In the genomic region with DNA sequence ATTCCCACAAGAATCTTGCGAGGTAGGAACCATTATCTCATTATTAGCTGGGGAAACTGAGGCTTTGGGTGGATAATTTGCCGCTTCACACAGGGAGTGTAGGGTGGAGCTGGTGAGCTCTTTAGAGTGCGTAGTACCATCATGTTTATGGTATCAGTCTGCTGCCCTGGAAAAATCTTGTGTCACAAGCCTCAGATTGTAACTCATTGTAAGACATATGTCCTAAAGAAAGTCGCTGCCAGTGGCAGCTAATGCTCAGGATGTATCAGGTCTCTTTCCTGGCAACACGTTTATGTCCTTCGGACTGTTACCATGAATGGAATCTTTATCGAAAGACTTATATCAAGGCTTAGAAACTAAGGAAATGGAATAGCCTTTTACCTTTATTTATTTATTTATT, we compare ENCODE assay signal across 9 cellular contexts. TPM values are rescaled to one million over a fixed set of nuclear protein-coding genes. Genes with fewer than 3 reads are reported as not detected.
A peak's percentile ranks its signal among the peaks of the same experiment; 100 is the strongest.
DNase-seq lines count a peak whose midpoint lies in the region; ATAC-seq, FAIRE-seq and TF ChIP-seq lines count a peak whose summit lies in the region.
"Had no signal": no experiment of that assay in that cellular context is flagged by ENCODE, and none has a peak within 500 bp of the region (broad histone marks: within the 10 kb centered on the region; RNA-seq: fewer than 3 reads in every experiment).

No MANE protein-coding gene starts in this region.

- BruUV-seq in K562 (replicated peaks; lab: Mats Ljungman, UMichigan): no TSS peak

- TF ChIP-seq POLR2A in K562 (conservative IDR thresholded peaks at IDR 0.05): no peak

- no peak for TF ChIP-seq CTCF in AG10803 (conservative IDR thresholded peaks at IDR 0.05; ENCODE audit: low read length)
- no peak for TF ChIP-seq CTCF in HFF-Myc (IDR thresholded peaks at IDR 0.05; ENCODE audit: low read depth, low read length, missing control alignments)
- no peak for TF ChIP-seq CTCF in K562 (IDR thresholded peaks at IDR 0.05 in 2 of 3, conservative IDR thresholded peaks at IDR 0.05 in 1 of 3; ENCODE audit: insufficient read depth in 2 of 3, low read depth in 1 of 3, low read length in 3 of 3)
- TF ChIP-seq CTCF in MM.1S (IDR thresholded peaks at IDR 0.05; ENCODE audit: low read length): no peak
- no peak for TF ChIP-seq CTCF in pancreas (IDR thresholded peaks at IDR 0.05)

- FAIRE-seq in K562 (lab: Jason Lieb, UNC): no peak
- FAIRE-seq in pancreas (lab: Jason Lieb, UNC): no peak

- no peaks in the 10 kb centered on the region for H3K9me2 ChIP-seq in MM.1S (replicated peaks; ENCODE audit: insufficient read depth, low read length)

- no peak for DNase-seq in AG10803 (ENCODE audit: low read depth)
- no peak for DNase-seq in HFF-Myc (ENCODE audit: extremely low read depth, low read depth)
- no peak for DNase-seq in K562 (ENCODE audit: extremely low read depth in 1 of 4, low spot score in 3 of 4)
- DNase-seq in ecto neural progenitor cell (ENCODE audit: low spot score): no peak
- DNase-seq in iPS-NIHi7 (ENCODE audit: extremely low spot score): no peak
- DNase-seq in MM.1S: no peak
- no peak for DNase-seq in pancreas
- DNase-seq: NCI-H1105 had no signal

- H3K9me3 ChIP-seq in K562 (replicated peaks; ENCODE audit: control insufficient read depth, insufficient read depth, low read depth, low read length) (no peaks in the 10 kb centered on the region), mucosa of rectum (ENCODE audit: control insufficient read depth in 2 of 2, low read length in 2 of 2) (no peaks in the 10 kb centered on the region), MM.1S (replicated peaks; ENCODE audit: insufficient read depth, low read length) (no peaks in the 10 kb centered on the region), pancreas (no peaks in the 10 kb centered on the region)

- peaks cover 63% of the 10 kb centered on the region for H3K79me2 ChIP-seq in K562 (ENCODE audit: control insufficient read depth, insufficient read depth, low read length)
- peaks cover 70% of the 10 kb centered on the region for H3K79me2 ChIP-seq in MM.1S (ENCODE audit: low read length)

- no peaks in the 10 kb centered on the region for H3F3A ChIP-seq in MM.1S (ENCODE audit: insufficient read depth, low read length)

- H3K27ac ChIP-seq in K562 (ENCODE audit: extremely low read depth, low read depth, low read length): no peak overlapping the region
- peak overlapping the region in 1 of 2 donors; percentile 77 for H3K27ac ChIP-seq in mucosa of rectum (ENCODE audit: low read depth in 2 of 2, low read length in 2 of 2)
- no peak overlapping the region for H3K27ac ChIP-seq in MM.1S (ENCODE audit: low read length)
- H3K27ac ChIP-seq in pancreas: no peak overlapping the region

- H3K9me1 ChIP-seq in K562 (ENCODE audit: control insufficient read depth, insufficient read depth, low read length): peaks cover 7% of the 10 kb centered on the region

- CTCF ChIA-PET in K562 (lab: Yijun Ruan, JAX; ENCODE audit: low intra/inter-chr PET ratio): no interaction called here

- H3K4me1 ChIP-seq in K562 (replicated peaks in 1 of 2; ENCODE audit: control insufficient read depth in 2 of 2, insufficient read depth in 2 of 2, low read length in 2 of 2) (peaks cover 17 to 38% of the 10 kb centered on the region in 2 experiments; a peak in 3 of 5 replicates), mucosa of rectum (ENCODE audit: control insufficient read depth in 2 of 2, insufficient read depth in 2 of 2, low read length in 2 of 2) (peaks cover 34 to 41% of the 10 kb centered on the region in 2 donors), MM.1S (ENCODE audit: low read length) (peaks cover 11% of the 10 kb centered on the region), pancreas (peaks cover 25 to 36% (median 31%) of the 10 kb centered on the region in 3 donors)

- H3K36me3 ChIP-seq in K562 (ENCODE audit: control insufficient read depth, insufficient read depth, low read length): no peaks in the 10 kb centered on the region; the same call in 1 of the 3 replicates
- no peaks in the 10 kb centered on the region for H3K36me3 ChIP-seq in mucosa of rectum (ENCODE audit: control insufficient read depth in 2 of 2, insufficient read depth in 2 of 2, low read length in 2 of 2)
- no peaks in the 10 kb centered on the region for H3K36me3 ChIP-seq in MM.1S (replicated peaks; ENCODE audit: insufficient read depth, low read length)
- no peaks in the 10 kb centered on the region for H3K36me3 ChIP-seq in pancreas

- H3K27me3 ChIP-seq in K562 (ENCODE audit: control insufficient read depth in 2 of 2, insufficient read depth in 2 of 2, low read length in 2 of 2) (no peaks in the 10 kb centered on the region), mucosa of rectum (ENCODE audit: control insufficient read depth in 2 of 2, insufficient read depth in 2 of 2, low read length in 2 of 2) (no peaks in the 10 kb centered on the region), MM.1S (replicated peaks; ENCODE audit: insufficient read depth, low read length) (no peaks in the 10 kb centered on the region), pancreas (no peaks in the 10 kb centered on the region)

- TF ChIP-seq EP300 in K562 (IDR thresholded peaks at IDR 0.05; ENCODE audit: low read length): no peak

- no peak overlapping the region for H2AFZ ChIP-seq in K562 (ENCODE audit: low read depth, low read length)
- no peak overlapping the region for H2AFZ ChIP-seq in MM.1S (ENCODE audit: low read length)

- no peak overlapping the region; a peak in 1 of 4 replicates for H3K9ac ChIP-seq in K562 (ENCODE audit: insufficient read depth in 1 of 2, low read depth in 2 of 2, low read length in 2 of 2)
- no peak overlapping the region for H3K9ac ChIP-seq in mucosa of rectum (ENCODE audit: low read depth in 1 of 2, low read length in 2 of 2)
- H3K9ac ChIP-seq in MM.1S (ENCODE audit: low read length): no peak overlapping the region

- peak overlapping the region; percentile 85 for H3K4me3 ChIP-seq in AG10803 (ENCODE audit: low read length)
- H3K4me3 ChIP-seq in HFF-Myc (replicated peaks; ENCODE audit: low read depth, low read length): peak overlapping the region; percentile 83; the same call in 1 of the 2 replicates
- H3K4me3 ChIP-seq in K562: no peak overlapping the region
- peak overlapping the region; percentile 71 to 89 for H3K4me3 ChIP-seq in mucosa of rectum (ENCODE audit: low read length in 2 of 2)
- no peak overlapping the region for H3K4me3 ChIP-seq in MM.1S (ENCODE audit: low read length)
- peak overlapping the region in 2 of 4 donors; percentile 70 to 80 for H3K4me3 ChIP-seq in pancreas

- no peak for TF ChIP-seq RAD21 in K562 (CRISPR knock-in tag; conservative IDR thresholded peaks at IDR 0.05 in 1 of 2, IDR thresholded peaks at IDR 0.05 in 1 of 2)

- H3K4me2 ChIP-seq in K562 (ENCODE audit: insufficient read depth, low read length): peak overlapping the region; percentile 35
- no peak overlapping the region for H3K4me2 ChIP-seq in MM.1S (ENCODE audit: low read depth, low read length)

- H4K20me1 ChIP-seq in K562 (replicated peaks; ENCODE audit: control insufficient read depth, insufficient read depth, low read length) (peaks cover 31% of the 10 kb centered on the region), MM.1S (ENCODE audit: insufficient read depth, low read length) (no peaks in the 10 kb centered on the region; the same call in 1 of the 2 replicates)

- POLR2A ChIA-PET in K562 (lab: Yijun Ruan, JAX): interaction anchor here (1.0 to 3.1 kb wide), 3 partner anchors 9 to 19 kb away, joined by 3 to 14 read pairs (median 4); no protein-coding TSS in a partner anchor

- ATAC-seq in K562 (no peak), pancreas (no peak)

- WGBS in K562 (ENCODE audit: insufficient coverage, low coverage, missing lambda C conversion rate): 64% methylated on average over 7 of the region's 7 CpGs
- WGBS in pancreas, 2 donors: 40 to 67% methylated on average over 7 of the region's 7 CpGs

- in situ Hi-C loops in K562 (cut with MboI): no loop called here

- intact Hi-C loops in K562 (cut with micrococcal nuclease): no loop called here
- intact Hi-C loops in pancreas (cut with DNase I): no loop called here

TF ChIP-seq in K562, 482 proteins besides CTCF, POLR2A, EP300 and RAD21 (continues in another document):
- TF ChIP-seq ZNF77 (CRISPR knock-in tag; IDR thresholded peaks at IDR 0.05): no peak

RNA-seq across cellular contexts. Expression of a gene that starts 1.9 kb away (rescaled TPM):
- total RNA-seq in K562 (2011; cell fraction: chromatin; rRNA removed; ENCODE audit: low replicate concordance): 19.0 and 22.3 TPM in 2 replicates
- 7.5 and 10.5 TPM in 2 replicates for total RNA-seq in K562 (2011; cell fraction: nucleolus; rRNA removed)
- 15.2 and 29.8 TPM in 2 replicates for total RNA-seq in K562 (2011; cell fraction: nucleoplasm; rRNA removed)
- total RNA-seq in K562 (2014; rRNA removed) (6.1 and 10.5 TPM in 2 replicates), K562 (2014; rRNA removed; fragmentation: Illumina TruSeq; extraction: Trizol) (11.8 and 18.5 TPM in 2 replicates), K562 (2015; rRNA removed; fragmentation: Illumina TruSeq; extraction: Trizol) (11.8 and 12.8 TPM in 2 replicates), K562 (2021) (23.4 and 26.5 TPM in 2 replicates), pancreas (10 to 100 TPM; 22.9 to 49.8 (median 32.7) TPM)
- polyA plus RNA-seq in K562 (2011; rRNA removed) (7.2 and 12.7 TPM in 2 replicates), K562 (2014; fragmentation: Illumina TruSeq; extraction: Trizol) (26.6 and 31.4 TPM in 2 replicates), K562 (2014; fragmentation: Nextera tagmentation; extraction: Ambion mirVana) (under 1 TPM; 0.81 to 0.87 TPM), K562 (2014; rRNA removed) (9.4 and 14.4 TPM in 2 replicates), pancreas (10 to 100 TPM; 13.1 to 16.8 TPM)
- polyA plus RNA-seq in K562 (2011; cell fraction: cytosol; rRNA removed): 6.0 and 6.2 TPM in 2 replicates
- polyA plus RNA-seq in K562 (2011; cell fraction: nucleus; rRNA removed): 6.9 and 7.1 TPM in 2 replicates
- polyA plus RNA-seq in K562 (2012): 42.2 and 91.3 TPM in 2 replicates
- polyA minus RNA-seq in K562 (2011; rRNA and poly(A)+ RNA removed): 7.8 and 10.0 TPM in 2 replicates
- 9.6 and 11.7 TPM in 2 replicates for polyA minus RNA-seq in K562 (2011; cell fraction: cytosol; rRNA and poly(A)+ RNA removed)
- polyA minus RNA-seq in K562 (2011; cell fraction: nucleus; rRNA and poly(A)+ RNA removed): 4.4 and 7.9 TPM in 2 replicates

Comparison
In these comparisons a context has a peak if more than half of its experiments do, and no peak if none do; other contexts are left out.
1. H3K4me3 ChIP-seq: peak in AG10803 (single experiment), HFF-Myc (single experiment) and mucosa of rectum (2 of 2); none in K562 (single experiment) and MM.1S (single experiment).